In the genomic region with DNA sequence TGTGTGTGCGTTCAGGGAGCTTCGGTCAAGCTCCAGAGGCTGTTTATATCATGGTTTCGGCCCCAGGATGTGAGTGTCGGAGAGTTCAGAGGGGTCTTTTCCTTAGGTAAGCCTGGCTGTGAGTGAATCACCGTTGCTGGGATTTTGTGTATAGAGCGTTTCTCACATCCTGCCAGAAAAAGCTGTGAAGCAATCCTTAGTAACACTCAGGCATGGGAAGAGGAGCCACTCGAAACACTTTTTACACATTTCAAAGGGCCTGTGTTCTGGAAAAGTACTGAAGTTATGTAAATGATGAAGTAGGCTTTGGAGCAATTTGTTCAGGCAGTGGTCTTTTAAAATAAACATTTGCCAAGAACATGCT, we compare ENCODE assay signal across 8 cellular contexts. TPM values are rescaled to one million over a fixed set of nuclear protein-coding genes. Genes with fewer than 3 reads are reported as not detected.
DNase-seq lines count a peak whose midpoint lies in the region; FAIRE-seq lines count a peak whose summit lies in the region.

No MANE protein-coding gene starts in this region.

- no peaks in the 10 kb centered on the region for H3K36me3 ChIP-seq in stomach smooth muscle (ENCODE audit: control insufficient read depth in 2 of 2, insufficient read depth in 2 of 2, low read length in 2 of 2)

- no peaks in the 10 kb centered on the region for H3K9me3 Mint-ChIP-seq in activated naive CD4-positive, alpha-beta T cell treated with anti-CD3 and anti-CD28 coated beads, Interleukin-2, amount 10 ng/mL, durations not matched to agents 7 days and 5 days
- no peaks in the 10 kb centered on the region for H3K9me3 Mint-ChIP-seq in activated naive CD8-positive, alpha-beta T cell treated with anti-CD3 and anti-CD28 coated beads for 36 hours

- peaks cover 54% of the 10 kb centered on the region for H3K4me1 Mint-ChIP-seq in activated naive CD4-positive, alpha-beta T cell treated with anti-CD3 and anti-CD28 coated beads, Interleukin-2, amount 10 ng/mL, durations not matched to agents 7 days and 5 days
- peaks cover 53% of the 10 kb centered on the region for H3K4me1 Mint-ChIP-seq in activated naive CD8-positive, alpha-beta T cell treated with anti-CD3 and anti-CD28 coated beads for 36 hours

- H3K27me3 Mint-ChIP-seq in activated naive CD4-positive, alpha-beta T cell treated with anti-CD3 and anti-CD28 coated beads, Interleukin-2, amount 10 ng/mL, durations not matched to agents 7 days and 5 days: peaks cover 11% of the 10 kb centered on the region
- no peaks in the 10 kb centered on the region for H3K27me3 Mint-ChIP-seq in activated naive CD8-positive, alpha-beta T cell treated with anti-CD3 and anti-CD28 coated beads for 36 hours

- peak overlapping the region; percentile 87 for H3K27ac Mint-ChIP-seq in activated naive CD4-positive, alpha-beta T cell treated with anti-CD3 and anti-CD28 coated beads, Interleukin-2, amount 10 ng/mL, durations not matched to agents 7 days and 5 days
- H3K27ac Mint-ChIP-seq in activated naive CD8-positive, alpha-beta T cell treated with anti-CD3 and anti-CD28 coated beads for 36 hours: peak overlapping the region; percentile 95

- H3K9me3 ChIP-seq in iPS-18c (ENCODE audit: control insufficient read depth, insufficient read depth, low read length) (no peaks in the 10 kb centered on the region), stomach smooth muscle (ENCODE audit: control insufficient read depth in 2 of 2, low read length in 2 of 2) (no peaks in the 10 kb centered on the region)

- peak overlapping the region; percentile 93 for H3K4me3 Mint-ChIP-seq in activated naive CD4-positive, alpha-beta T cell treated with anti-CD3 and anti-CD28 coated beads, Interleukin-2, amount 10 ng/mL, durations not matched to agents 7 days and 5 days
- H3K4me3 Mint-ChIP-seq in activated naive CD8-positive, alpha-beta T cell treated with anti-CD3 and anti-CD28 coated beads for 36 hours: peak overlapping the region; percentile 99

- H3K4me3 ChIP-seq in iPS-18c (ENCODE audit: insufficient read depth, low read depth, low read length) (peak overlapping the region; percentile 82), stomach smooth muscle (ENCODE audit: low read length in 2 of 2) (peak overlapping the region; percentile 92 to 93)

- H3K4me1 ChIP-seq in stomach smooth muscle (ENCODE audit: control insufficient read depth, insufficient read depth, low read length): peaks cover 21% of the 10 kb centered on the region

- H3K27ac ChIP-seq in stomach smooth muscle (ENCODE audit: low read length): peak overlapping the region; percentile 76

- FAIRE-seq in GM19239 (lab: Jason Lieb, UNC) (no peak), frontal cortex (lab: Jason Lieb, UNC) (no peak)

- peak overlapping the region; percentile 82 for H3K9ac ChIP-seq in stomach smooth muscle (ENCODE audit: low read length in 2 of 2)

- DNase-seq in activated naive CD4-positive, alpha-beta T cell treated with anti-CD3 and anti-CD28 coated beads, Interleukin-2, amount 10 ng/mL, durations not matched to agents 7 days and 5 days: no peak
- no peak for DNase-seq in activated naive CD4-positive, alpha-beta T cell treated with Interleukin-2 at 50 U/mL for 16 hours
- DNase-seq in activated naive CD8-positive, alpha-beta T cell treated with anti-CD3 and anti-CD28 coated beads for 36 hours: no peak
- DNase-seq in GM19239 (ENCODE audit: insufficient read length, low spot score): no peak
- DNase-seq in frontal cortex (ENCODE audit: low spot score in 2 of 2): no peak
- no peak for DNase-seq in activated gamma-delta T cell treated with Interleukin-2 at 50 U/mL for 16 hours

- CTCF ChIA-PET in activated naive CD4-positive, alpha-beta T cell treated with anti-CD3 and anti-CD28 coated beads, Interleukin-2, amount 10 ng/mL, durations not matched to agents 7 days and 5 days (lab: Charles Lee): interaction anchor here (1.1 to 3.2 kb wide), 4 partner anchors 9 to 43 kb away, joined by 3 to 10 read pairs (median 4); partner anchors contain the start of gene SOCS3

- H3K27me3 ChIP-seq in stomach smooth muscle (ENCODE audit: control insufficient read depth in 1 of 2, insufficient read depth in 2 of 2, low read length in 2 of 2): no peaks in the 10 kb centered on the region

- peaks cover 24% of the 10 kb centered on the region for H3K36me3 Mint-ChIP-seq in activated naive CD4-positive, alpha-beta T cell treated with anti-CD3 and anti-CD28 coated beads, Interleukin-2, amount 10 ng/mL, durations not matched to agents 7 days and 5 days
- peaks cover 20% of the 10 kb centered on the region for H3K36me3 Mint-ChIP-seq in activated naive CD8-positive, alpha-beta T cell treated with anti-CD3 and anti-CD28 coated beads for 36 hours

RNA-seq across cellular contexts. Expression of gene PGS1, which starts 0.7 kb away (rescaled TPM):
- 10 to 100 TPM; 39.1 to 43.7 TPM for total RNA-seq in activated naive CD8-positive, alpha-beta T cell treated with anti-CD3 and anti-CD28 coated beads for 36 hours
- 18.8 TPM for total RNA-seq in frontal cortex

RNA-seq across cellular contexts. Expression of gene SOCS3, which starts 19.2 kb away (rescaled TPM):
- 10 to 100 TPM; 16.6 to 17.9 TPM for total RNA-seq in activated naive CD8-positive, alpha-beta T cell treated with anti-CD3 and anti-CD28 coated beads for 36 hours
- 5.3 TPM for total RNA-seq in frontal cortex
